ENCODE assay signal across 17 cellular contexts in the genomic region with DNA sequence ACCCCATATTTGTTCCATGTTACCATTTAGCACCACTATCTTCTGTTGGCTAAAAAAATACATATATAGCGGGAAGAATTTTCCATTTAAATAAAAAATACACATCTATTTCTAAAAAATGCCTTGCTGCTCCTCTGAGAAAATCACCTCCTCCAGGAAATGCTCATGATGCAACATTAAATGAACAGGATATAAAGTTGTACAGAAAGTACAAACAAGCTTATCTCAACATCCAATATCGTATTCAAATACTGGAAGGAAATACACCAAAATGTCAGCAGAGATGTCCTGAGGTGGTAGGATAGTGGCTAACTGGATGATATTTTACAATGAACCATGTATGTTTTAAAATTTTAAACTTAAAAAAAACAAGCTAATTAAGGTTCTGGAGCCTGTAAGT. TPM values are rescaled to one million over a fixed set of nuclear protein-coding genes. Genes with fewer than 3 reads are reported as not detected.
DNase-seq lines count a peak whose midpoint lies in the region; ATAC-seq, FAIRE-seq and TF ChIP-seq lines count a peak whose summit lies in the region.
"Had no signal": no experiment of that assay in that cellular context is flagged by ENCODE, and none has a peak within 500 bp of the region (broad histone marks: within the 10 kb centered on the region; RNA-seq: fewer than 3 reads in every experiment).

No MANE protein-coding gene starts in this region.

- H3K4me1 Mint-ChIP-seq in activated naive CD8-positive, alpha-beta T cell (ENCODE audit: low read depth), result peaks cover 74% of the 10 kb centered on the region
- no peaks in the 10 kb centered on the region for H3K4me1 Mint-ChIP-seq in progenitor cell of endocrine pancreas (ENCODE audit: low read depth)

- H3K27me3 ChIP-seq in A673 (replicated peaks; ENCODE audit: insufficient read depth, low read depth, low read length, poor library complexity) (no peaks in the 10 kb centered on the region), DOHH2 (ENCODE audit: control insufficient read depth, low read length) (no peaks in the 10 kb centered on the region)

- peak overlapping the region; percentile 30 for H3K4me3 Mint-ChIP-seq in activated naive CD8-positive, alpha-beta T cell
- H3K4me3 Mint-ChIP-seq in progenitor cell of endocrine pancreas (ENCODE audit: low read depth), result no peak overlapping the region

- no peak overlapping the region for H3K27ac Mint-ChIP-seq in activated naive CD8-positive, alpha-beta T cell
- no peak overlapping the region for H3K27ac Mint-ChIP-seq in progenitor cell of endocrine pancreas

- intact Hi-C loops in A673 (cut with micrococcal nuclease; ENCODE audit: unreplicated experiment) (no loop called here), kidney (cut with DNase I) (no loop called here)

- 0 out of 2 replicates have a peak, but pooled peaks cover 5% of the 10 kb centered on the region for H4K20me1 ChIP-seq in DOHH2 (ENCODE audit: control insufficient read depth, insufficient read depth, low read depth, low read length)

- H3K9me3 ChIP-seq in A673 (ENCODE audit: low read depth, low read length, poor library complexity, severe bottlenecking), result no peaks in the 10 kb centered on the region
- no peaks in the 10 kb centered on the region for H3K9me3 ChIP-seq in DOHH2 (ENCODE audit: control insufficient read depth, insufficient read depth, low read length)
- H3K9me3 ChIP-seq in kidney (ENCODE audit: control insufficient read depth in 1 of 2, low read length in 2 of 2), result no peaks in the 10 kb centered on the region

- H3K4me2 ChIP-seq in DOHH2 (ENCODE audit: low read length), result peak overlapping the region; percentile 78

- no peak overlapping the region for H3K9ac ChIP-seq in kidney (ENCODE audit: low read length in 2 of 2)

- H3K9me2 ChIP-seq in DOHH2 (replicated peaks; ENCODE audit: control insufficient read depth, low read length), result no peaks in the 10 kb centered on the region

- BruUV-seq in A673 (replicated peaks; lab: Mats Ljungman, UMichigan), result no TSS peak

- CTCF ChIA-PET in A673 (lab: Charles Lee), result interaction anchor here (0.7 kb wide), 1 partner anchor 1169 kb away, joined by 3 read pairs; no protein-coding TSS in a partner anchor

- no peak for ATAC-seq in GM18505 (IDR thresholded peaks at IDR 0.05; ENCODE audit: unreplicated experiment)
- ATAC-seq: PC-3 had no signal

- H3K36me3 Mint-ChIP-seq in activated naive CD8-positive, alpha-beta T cell, result peaks cover 16% of the 10 kb centered on the region
- peaks cover 6% of the 10 kb centered on the region for H3K36me3 Mint-ChIP-seq in progenitor cell of endocrine pancreas (ENCODE audit: insufficient read depth)

- peaks cover 17% of the 10 kb centered on the region for H3K4me1 ChIP-seq in A673 (ENCODE audit: insufficient read depth, low read length, poor library complexity, severe bottlenecking)
- H3K4me1 ChIP-seq in DOHH2 (ENCODE audit: control insufficient read depth, low read length), result peaks cover 100% of the 10 kb centered on the region
- peaks cover 18 to 35% of the 10 kb centered on the region in 2 donors for H3K4me1 ChIP-seq in kidney (ENCODE audit: control insufficient read depth in 1 of 2, insufficient read depth in 1 of 2, low read depth in 1 of 2, low read length in 2 of 2)

- POLR2A ChIA-PET in A673 (lab: Charles Lee; ENCODE audit: low non-redundant PET), result no interaction called here

- H3K4me3 ChIP-seq in A673 (ENCODE audit: low read depth, low read length, poor library complexity, severe bottlenecking) (no peak overlapping the region), DOHH2 (ENCODE audit: low read length) (peak overlapping the region; percentile 53), kidney (ENCODE audit: low read length in 2 of 2) (no peak overlapping the region)

- no peak for TF ChIP-seq POLR2A in GM18505 (IDR thresholded peaks at IDR 0.05; ENCODE audit: borderline replicate concordance, extremely low read depth, insufficient read depth, insufficient read length)

- no peak for DNase-seq in A673 (ENCODE audit: low spot score)
- no peak for DNase-seq in kidney
- DNase-seq in glomerular visceral epithelial cell (ENCODE audit: extremely low spot score), result no peak
- no peak for DNase-seq in progenitor cell of endocrine pancreas (ENCODE audit: low spot score, unreplicated experiment)
- no peak for DNase-seq in substantia nigra (lab: John Stamatoyannopoulos, UW)
- DNase-seq: aorta; GF-D8; NCI-H1092; PC-3; stimulated activated CD4-positive, alpha-beta T cell treated with anti-CD3 and anti-CD28 coated beads, Interleukin-4, amount 100 ng/mL, for 1 hour; stimulated activated naive CD4-positive, alpha-beta T cell treated with Interleukin-2 at 50 U/mL for 16 hours had no signal

- H3F3A ChIP-seq in DOHH2 (ENCODE audit: control insufficient read depth, insufficient read depth), result peaks cover 85% of the 10 kb centered on the region

- no peaks in the 10 kb centered on the region for H3K36me3 ChIP-seq in A673 (ENCODE audit: insufficient read depth, low read length, poor library complexity, severe bottlenecking)
- H3K36me3 ChIP-seq in DOHH2 (ENCODE audit: control insufficient read depth, low read length), result peaks cover 89% of the 10 kb centered on the region
- no peaks in the 10 kb centered on the region for H3K36me3 ChIP-seq in kidney (ENCODE audit: control insufficient read depth in 1 of 2, insufficient read depth in 2 of 2, low read length in 2 of 2)

- TF ChIP-seq CTCF in A673 (conservative IDR thresholded peaks at IDR 0.05; ENCODE audit: low read depth, low read length) (no peak), DOHH2 (IDR thresholded peaks at IDR 0.05; ENCODE audit: low read depth, low read length, poor library complexity, severe bottlenecking) (no peak), kidney (IDR thresholded peaks at IDR 0.05; ENCODE audit: borderline replicate concordance, extremely low read depth, insufficient read depth) (no peak), progenitor cell of endocrine pancreas (IDR thresholded peaks at IDR 0.05; ENCODE audit: unreplicated experiment) (no peak)

- H3K9me3 Mint-ChIP-seq in activated naive CD8-positive, alpha-beta T cell (ENCODE audit: low read depth), result no peaks in the 10 kb centered on the region
- H3K9me3 Mint-ChIP-seq in progenitor cell of endocrine pancreas (ENCODE audit: low read depth), result peaks cover 9% of the 10 kb centered on the region

- no peak for FAIRE-seq in kidney (lab: Jason Lieb, UNC)
- FAIRE-seq: frontal cortex, HTR-8/SVneo, islet of Langerhans had no signal

- H3K27ac ChIP-seq in A673 (ENCODE audit: low read depth, low read length, poor library complexity, severe bottlenecking), result peak overlapping the region; percentile 22
- H3K27ac ChIP-seq in DOHH2 (ENCODE audit: low read depth, low read length), result peak overlapping the region; percentile 96
- peak overlapping the region; percentile 13 to 24 for H3K27ac ChIP-seq in kidney (ENCODE audit: low read depth in 2 of 2, low read length in 2 of 2)
- H3K27ac ChIP-seq in substantia nigra (ENCODE audit: low read depth, low read length, poor library complexity, severe bottlenecking), result no peak overlapping the region

- peaks cover 100% of the 10 kb centered on the region for H3K79me2 ChIP-seq in DOHH2 (ENCODE audit: control insufficient read depth, low read length)

- no peaks in the 10 kb centered on the region for H3K27me3 Mint-ChIP-seq in activated naive CD8-positive, alpha-beta T cell
- H3K27me3 Mint-ChIP-seq in progenitor cell of endocrine pancreas, result no peaks in the 10 kb centered on the region

RNA-seq across cellular contexts. Expression of gene GNA13, which starts 21.3 kb away (rescaled TPM):
- total RNA-seq in A673 (2021), result 39.2 and 41.2 TPM in 2 replicates
- 45.0 TPM for total RNA-seq in kidney
- 10.9 TPM for polyA plus RNA-seq in kidney (ENCODE audit: insufficient read depth, low read depth, low replicate concordance)
- 39.2 and 41.1 TPM in 2 replicates for total RNA-seq in progenitor cell of endocrine pancreas
